In genomic region chr12:116324684-116325664, GRCh38 we compare ENCODE assay signal across 8 cellular contexts. TPM values are rescaled to one million over a fixed set of nuclear protein-coding genes. Genes with fewer than 3 reads are reported as not detected.
A peak's percentile ranks its signal among the peaks of the same experiment; 100 is the strongest.
DNase-seq lines count a peak whose midpoint lies in the region; ATAC-seq, FAIRE-seq and TF ChIP-seq lines count a peak whose summit lies in the region.

No MANE protein-coding gene starts in this region.

- no peaks in the 10 kb centered on the region for H4K20me1 ChIP-seq in KMS-11 (ENCODE audit: insufficient read depth)

- intact Hi-C loops in esophagus muscularis mucosa (cut with DNase I) (loop anchor here (10.0 kb wide), 1 partner anchor 60 kb away; no protein-coding TSS in a partner anchor), sigmoid colon (cut with DNase I) (no loop called here)

- H3K9me3 Mint-ChIP-seq in progenitor cell of endocrine pancreas (ENCODE audit: low read depth) = peaks cover 6% of the 10 kb centered on the region

- no peaks in the 10 kb centered on the region for H3K27me3 ChIP-seq in KMS-11 (ENCODE audit: insufficient read depth, low read depth)
- H3K27me3 ChIP-seq in esophagus muscularis mucosa = no peaks in the 10 kb centered on the region
- H3K27me3 ChIP-seq in sigmoid colon = no peaks in the 10 kb centered on the region

- peaks cover 11% of the 10 kb centered on the region for H3K4me1 Mint-ChIP-seq in progenitor cell of endocrine pancreas (ENCODE audit: low read depth)

- no peak for TF ChIP-seq EP300 in esophagus muscularis mucosa (IDR thresholded peaks at IDR 0.05)
- TF ChIP-seq EP300 in sigmoid colon (IDR thresholded peaks at IDR 0.05) = no peak

- peaks cover 52% of the 10 kb centered on the region for H3K4me1 ChIP-seq in KMS-11 (ENCODE audit: low read depth, poor library complexity, severe bottlenecking)
- H3K4me1 ChIP-seq in esophagus muscularis mucosa = peaks cover 11 to 26% (median 18%) of the 10 kb centered on the region in 4 donors
- H3K4me1 ChIP-seq in sigmoid colon = peaks cover 0 to 12% (median 10%) of the 10 kb centered on the region in 4 donors

- TF ChIP-seq POLR2A in GM12891 (IDR thresholded peaks at IDR 0.05; ENCODE audit: low read depth, low read length) (no peak), esophagus muscularis mucosa (IDR thresholded peaks at IDR 0.05; ENCODE audit: low read depth) (no peak), sigmoid colon (IDR thresholded peaks at IDR 0.05) (no peak)

- peak overlapping the region; percentile 85 for H3K4me2 ChIP-seq in KMS-11

- FAIRE-seq in GM12891 (lab: Jason Lieb, UNC) = peak; percentile 26

- H3K27me3 Mint-ChIP-seq in progenitor cell of endocrine pancreas = peaks cover 5% of the 10 kb centered on the region

- H3K4me3 ChIP-seq in KMS-11 (IDR thresholded peaks at IDR 0.05; ENCODE audit: insufficient read depth, low read depth, low read length) (no peak overlapping the region), esophagus muscularis mucosa (no peak overlapping the region), sigmoid colon (no peak overlapping the region)

- H3K36me3 ChIP-seq in KMS-11 (ENCODE audit: insufficient read depth) (no peaks in the 10 kb centered on the region), esophagus muscularis mucosa (no peaks in the 10 kb centered on the region), sigmoid colon (no peaks in the 10 kb centered on the region)

- ATAC-seq in GM21526 (IDR thresholded peaks at IDR 0.05; ENCODE audit: low FRiP score, unreplicated experiment) = peak; percentile 82

- 71% methylated on average over 5 of the region's 5 CpGs for WGBS in esophagus muscularis mucosa
- WGBS in sigmoid colon, 2 donors = 65 to 72% methylated on average over 5 of the region's 5 CpGs

- H3K9ac ChIP-seq in KMS-11 = no peak overlapping the region

- TF ChIP-seq CTCF in KMS-11 (conservative IDR thresholded peaks at IDR 0.05; ENCODE audit: low read depth, low read length) (no peak), esophagus muscularis mucosa (IDR thresholded peaks at IDR 0.05) (no peak), progenitor cell of endocrine pancreas (IDR thresholded peaks at IDR 0.05; ENCODE audit: unreplicated experiment) (no peak), sigmoid colon (IDR thresholded peaks at IDR 0.05) (no peak)

- H3K9me3 ChIP-seq in esophagus muscularis mucosa = no peaks in the 10 kb centered on the region
- no peaks in the 10 kb centered on the region for H3K9me3 ChIP-seq in sigmoid colon

- peak; percentile 35 for DNase-seq in GM12891 (ENCODE audit: insufficient read length, low spot score)
- no peak for DNase-seq in esophagus muscularis mucosa (ENCODE audit: extremely low spot score)
- no peak for DNase-seq in SHP77 treated with DMSO at 0.1 percent for 48 hours (lab: John Stamatoyannopoulos, UW)
- no peak for DNase-seq in progenitor cell of endocrine pancreas (ENCODE audit: low spot score, unreplicated experiment)
- no peak for DNase-seq in T1000 (lab: John Stamatoyannopoulos, UW)
- DNase-seq in sigmoid colon = no peak

- H3K27ac ChIP-seq in KMS-11 = peak overlapping the region; percentile 64
- H3K27ac ChIP-seq in esophagus muscularis mucosa (replicated peaks in 1 of 4) = peak overlapping the region in 3 of 4 donors; percentile 3 to 48 (median 8)
- H3K27ac ChIP-seq in sigmoid colon = peak overlapping the region in 1 of 4 donors; percentile 57

- H3K79me2 ChIP-seq in KMS-11 (ENCODE audit: insufficient read depth, low read depth) = no peaks in the 10 kb centered on the region

- H3K27ac Mint-ChIP-seq in progenitor cell of endocrine pancreas = no peak overlapping the region

- H3K4me3 Mint-ChIP-seq in progenitor cell of endocrine pancreas (ENCODE audit: low read depth) = no peak overlapping the region

- H2AFZ ChIP-seq in KMS-11 (ENCODE audit: low read depth) = no peak overlapping the region; the same call in 1 of the 2 replicates

- H3K36me3 Mint-ChIP-seq in progenitor cell of endocrine pancreas (ENCODE audit: insufficient read depth) = no peaks in the 10 kb centered on the region

TF ChIP-seq in GM12891, 5 proteins besides CTCF, POLR2A, EP300 and RAD21:
- no peak for TF ChIP-seq TAF1 (IDR thresholded peaks at IDR 0.05; ENCODE audit: low read depth, low read length)

RNA-seq across cellular contexts. Expression of gene MED13L, which starts 47.5 kb away (rescaled TPM):
- polyA plus RNA-seq in GM12891 (2012; ENCODE audit: low read depth, missing spikeins) = 12.5 TPM
- total RNA-seq in esophagus muscularis mucosa = 100 to 1,000 TPM; 141 to 350 (median 175) TPM
- total RNA-seq in progenitor cell of endocrine pancreas = 141 and 151 TPM in 2 replicates
- 100 to 1,000 TPM; 151 to 246 (median 213) TPM for total RNA-seq in sigmoid colon
- 10 to 100 TPM; 12.5 to 26.3 (median 12.6) TPM for polyA plus RNA-seq in sigmoid colon
